2 cellular contexts compared by ENCODE assay signal in the genomic region with DNA sequence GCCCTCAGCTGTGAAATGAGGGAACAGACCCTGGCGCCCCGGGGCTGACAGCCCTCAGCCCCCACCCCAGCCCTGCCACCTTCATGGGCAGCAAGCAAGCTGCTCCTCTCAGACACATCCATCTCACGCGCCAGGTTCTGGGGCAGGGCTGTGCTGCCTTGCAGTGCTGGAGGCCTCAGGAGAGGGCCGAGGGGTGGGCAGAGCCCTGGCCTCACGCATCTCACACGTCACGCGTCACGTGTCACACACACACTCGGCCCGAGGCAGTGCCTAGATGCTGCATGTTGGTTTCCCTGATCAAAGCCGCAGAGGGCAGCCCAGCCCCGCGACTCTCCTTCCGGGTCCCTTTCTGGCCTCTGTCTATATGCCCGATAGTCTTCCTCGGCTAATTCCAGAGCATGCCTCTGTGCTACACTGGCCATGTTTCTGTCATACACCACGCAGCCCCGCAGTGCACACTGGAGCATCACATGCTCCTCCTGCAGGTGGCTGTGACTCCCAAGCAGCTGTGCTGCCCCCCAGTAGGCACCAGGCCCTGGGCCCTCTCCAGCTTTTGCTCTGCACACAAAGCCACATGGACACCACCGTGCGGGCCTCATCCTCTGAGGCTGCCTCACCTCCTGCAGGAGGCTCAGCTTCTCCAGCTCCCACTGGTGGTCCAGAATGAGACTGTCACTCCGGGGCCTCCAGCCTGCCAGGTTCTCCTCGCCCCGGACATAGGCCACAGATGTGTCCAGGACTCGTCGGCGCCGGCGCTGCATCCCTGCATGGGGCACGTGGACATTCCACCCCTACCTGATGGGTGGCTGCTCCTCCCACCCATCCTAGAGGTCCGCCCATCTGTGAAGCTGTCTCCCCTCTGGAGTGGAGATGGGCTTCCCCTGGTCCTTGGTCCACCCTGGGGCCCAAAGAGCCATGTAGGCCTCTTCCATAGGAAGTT.
TF ChIP-seq lines count a peak whose summit lies in the region.

No MANE protein-coding gene starts in this region.

TF ChIP-seq in HepG2, 621 proteins besides CTCF, POLR2A, EP300 and RAD21 (continues in another document):
- TF ChIP-seq EZH2 (conservative IDR thresholded peaks at IDR 0.05; ENCODE audit: low read depth, low read length) (no peak; the same call in 1 of the 2 replicates), ZNF124 (CRISPR knock-in tag; IDR thresholded peaks at IDR 0.05) (no peak), PLSCR1 (CRISPR knock-in tag; IDR thresholded peaks at IDR 0.05; ENCODE audit: borderline replicate concordance) (no peak), NFE2 (CRISPR knock-in tag; IDR thresholded peaks at IDR 0.05) (no peak), FOXA1 (IDR thresholded peaks at IDR 0.05) (no peak), FOXA1 (CRISPR knock-in tag; IDR thresholded peaks at IDR 0.05) (no peak), ZNF770 (CRISPR knock-in tag; IDR thresholded peaks at IDR 0.05) (peak; percentile 56), USF2 (IDR thresholded peaks at IDR 0.05; ENCODE audit: low read depth, low read length) (peak; percentile 29; the same call in 1 of the 2 replicates), USF2 (CRISPR knock-in tag; IDR thresholded peaks at IDR 0.05; ENCODE audit: borderline replicate concordance) (no peak), ZFP37 (CRISPR knock-in tag; IDR thresholded peaks at IDR 0.05; ENCODE audit: borderline replicate concordance) (no peak), HES4 (CRISPR knock-in tag; IDR thresholded peaks at IDR 0.05; ENCODE audit: borderline replicate concordance) (no peak), ZNF160 (CRISPR knock-in tag; IDR thresholded peaks at IDR 0.05) (no peak), TIGD3 (CRISPR knock-in tag; IDR thresholded peaks at IDR 0.05; ENCODE audit: borderline replicate concordance) (no peak), SMARCC2 (IDR thresholded peaks at IDR 0.05) (no peak), RFXAP (CRISPR knock-in tag; IDR thresholded peaks at IDR 0.05; ENCODE audit: borderline replicate concordance) (no peak)
- TF ChIP-seq, protein P1, sequence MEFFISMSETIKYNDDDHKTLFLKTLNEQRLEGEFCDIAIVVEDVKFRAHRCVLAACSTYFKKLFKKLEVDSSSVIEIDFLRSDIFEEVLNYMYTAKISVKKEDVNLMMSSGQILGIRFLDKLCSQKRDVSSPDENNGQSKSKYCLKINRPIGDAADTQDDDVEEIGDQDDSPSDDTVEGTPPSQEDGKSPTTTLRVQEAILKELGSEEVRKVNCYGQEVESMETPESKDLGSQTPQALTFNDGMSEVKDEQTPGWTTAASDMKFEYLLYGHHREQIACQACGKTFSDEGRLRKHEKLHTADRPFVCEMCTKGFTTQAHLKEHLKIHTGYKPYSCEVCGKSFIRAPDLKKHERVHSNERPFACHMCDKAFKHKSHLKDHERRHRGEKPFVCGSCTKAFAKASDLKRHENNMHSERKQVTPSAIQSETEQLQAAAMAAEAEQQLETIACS (CRISPR knock-in tag; IDR thresholded peaks at IDR 0.05), result no peak
- TF ChIP-seq, protein P2, sequence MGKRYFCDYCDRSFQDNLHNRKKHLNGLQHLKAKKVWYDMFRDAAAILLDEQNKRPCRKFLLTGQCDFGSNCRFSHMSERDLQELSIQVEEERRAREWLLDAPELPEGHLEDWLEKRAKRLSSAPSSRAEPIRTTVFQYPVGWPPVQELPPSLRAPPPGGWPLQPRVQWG (CRISPR knock-in tag; IDR thresholded peaks at IDR 0.05; ENCODE audit: borderline replicate concordance, low read depth), result no peak

TF ChIP-seq in K562, 482 proteins besides CTCF, POLR2A, EP300 and RAD21:
- peak; percentile 65 for TF ChIP-seq USF2 (CRISPR knock-in tag; IDR thresholded peaks at IDR 0.05)
- TF ChIP-seq, protein P3, sequence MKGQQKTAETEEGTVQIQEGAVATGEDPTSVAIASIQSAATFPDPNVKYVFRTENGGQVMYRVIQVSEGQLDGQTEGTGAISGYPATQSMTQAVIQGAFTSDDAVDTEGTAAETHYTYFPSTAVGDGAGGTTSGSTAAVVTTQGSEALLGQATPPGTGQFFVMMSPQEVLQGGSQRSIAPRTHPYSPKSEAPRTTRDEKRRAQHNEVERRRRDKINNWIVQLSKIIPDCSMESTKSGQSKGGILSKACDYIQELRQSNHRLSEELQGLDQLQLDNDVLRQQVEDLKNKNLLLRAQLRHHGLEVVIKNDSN (CRISPR knock-in tag; IDR thresholded peaks at IDR 0.05), result peak; percentile 81
- TF ChIP-seq CBX1 (IDR thresholded peaks at IDR 0.05; ENCODE audit: low read depth), result no peak
- no peak for TF ChIP-seq TAF7 (tag; IDR thresholded peaks at IDR 0.05)
- no peak for TF ChIP-seq ZNF639 (CRISPR knock-in tag; conservative IDR thresholded peaks at IDR 0.05 in 1 of 2, IDR thresholded peaks at IDR 0.05 in 1 of 2)
- TF ChIP-seq RAD51 (IDR thresholded peaks at IDR 0.05; ENCODE audit: borderline replicate concordance, low read depth), result peak; percentile 51; the same call in 1 of the 2 replicates
- TF ChIP-seq CREM (IDR thresholded peaks at IDR 0.05; ENCODE audit: low read depth), result 0 out of 2 replicates have a peak, but pooled peaks have one; percentile 30
